1 cellular context compared by ENCODE assay signal in the genomic region with DNA sequence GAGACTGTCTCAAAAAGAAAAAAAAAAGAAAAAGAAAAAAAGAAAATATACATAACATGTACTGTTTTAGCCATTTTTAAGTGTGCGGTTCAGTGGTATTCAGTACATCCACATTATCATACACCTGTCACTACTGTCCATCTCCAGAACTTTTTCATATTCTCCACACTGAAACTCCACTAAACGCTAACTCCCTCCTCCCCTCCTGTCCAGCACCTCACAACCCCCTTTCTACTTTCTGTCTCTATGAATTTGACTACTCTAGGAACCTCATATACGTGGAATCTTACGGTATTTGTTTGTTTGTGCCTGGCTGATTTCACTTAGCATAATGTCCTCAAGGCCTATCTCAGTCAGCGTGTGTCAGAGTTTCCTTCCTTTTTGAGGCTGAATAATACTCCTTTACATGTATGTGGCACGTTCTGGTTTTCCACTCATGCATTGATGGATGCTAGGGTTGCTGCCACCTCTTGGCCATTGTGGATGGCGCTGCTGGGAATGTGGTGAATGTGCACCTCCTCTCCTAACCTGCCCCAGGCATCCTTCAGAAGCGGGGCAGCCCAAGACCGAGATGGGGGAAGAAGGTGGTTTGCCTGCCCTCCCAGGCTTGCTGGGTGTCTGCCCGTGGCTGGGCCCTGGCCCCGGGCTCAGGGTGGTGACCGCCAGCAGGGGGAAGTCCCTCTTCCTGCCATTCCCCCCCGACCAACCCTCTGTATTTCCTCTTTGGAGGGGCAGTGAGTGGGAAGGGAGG.
TF ChIP-seq lines count a peak whose summit lies in the region.

No MANE protein-coding gene starts in this region.

TF ChIP-seq in GM23338, 12 proteins besides CTCF, POLR2A, EP300 and RAD21 (continued from another document):
- TF ChIP-seq, protein P1, sequence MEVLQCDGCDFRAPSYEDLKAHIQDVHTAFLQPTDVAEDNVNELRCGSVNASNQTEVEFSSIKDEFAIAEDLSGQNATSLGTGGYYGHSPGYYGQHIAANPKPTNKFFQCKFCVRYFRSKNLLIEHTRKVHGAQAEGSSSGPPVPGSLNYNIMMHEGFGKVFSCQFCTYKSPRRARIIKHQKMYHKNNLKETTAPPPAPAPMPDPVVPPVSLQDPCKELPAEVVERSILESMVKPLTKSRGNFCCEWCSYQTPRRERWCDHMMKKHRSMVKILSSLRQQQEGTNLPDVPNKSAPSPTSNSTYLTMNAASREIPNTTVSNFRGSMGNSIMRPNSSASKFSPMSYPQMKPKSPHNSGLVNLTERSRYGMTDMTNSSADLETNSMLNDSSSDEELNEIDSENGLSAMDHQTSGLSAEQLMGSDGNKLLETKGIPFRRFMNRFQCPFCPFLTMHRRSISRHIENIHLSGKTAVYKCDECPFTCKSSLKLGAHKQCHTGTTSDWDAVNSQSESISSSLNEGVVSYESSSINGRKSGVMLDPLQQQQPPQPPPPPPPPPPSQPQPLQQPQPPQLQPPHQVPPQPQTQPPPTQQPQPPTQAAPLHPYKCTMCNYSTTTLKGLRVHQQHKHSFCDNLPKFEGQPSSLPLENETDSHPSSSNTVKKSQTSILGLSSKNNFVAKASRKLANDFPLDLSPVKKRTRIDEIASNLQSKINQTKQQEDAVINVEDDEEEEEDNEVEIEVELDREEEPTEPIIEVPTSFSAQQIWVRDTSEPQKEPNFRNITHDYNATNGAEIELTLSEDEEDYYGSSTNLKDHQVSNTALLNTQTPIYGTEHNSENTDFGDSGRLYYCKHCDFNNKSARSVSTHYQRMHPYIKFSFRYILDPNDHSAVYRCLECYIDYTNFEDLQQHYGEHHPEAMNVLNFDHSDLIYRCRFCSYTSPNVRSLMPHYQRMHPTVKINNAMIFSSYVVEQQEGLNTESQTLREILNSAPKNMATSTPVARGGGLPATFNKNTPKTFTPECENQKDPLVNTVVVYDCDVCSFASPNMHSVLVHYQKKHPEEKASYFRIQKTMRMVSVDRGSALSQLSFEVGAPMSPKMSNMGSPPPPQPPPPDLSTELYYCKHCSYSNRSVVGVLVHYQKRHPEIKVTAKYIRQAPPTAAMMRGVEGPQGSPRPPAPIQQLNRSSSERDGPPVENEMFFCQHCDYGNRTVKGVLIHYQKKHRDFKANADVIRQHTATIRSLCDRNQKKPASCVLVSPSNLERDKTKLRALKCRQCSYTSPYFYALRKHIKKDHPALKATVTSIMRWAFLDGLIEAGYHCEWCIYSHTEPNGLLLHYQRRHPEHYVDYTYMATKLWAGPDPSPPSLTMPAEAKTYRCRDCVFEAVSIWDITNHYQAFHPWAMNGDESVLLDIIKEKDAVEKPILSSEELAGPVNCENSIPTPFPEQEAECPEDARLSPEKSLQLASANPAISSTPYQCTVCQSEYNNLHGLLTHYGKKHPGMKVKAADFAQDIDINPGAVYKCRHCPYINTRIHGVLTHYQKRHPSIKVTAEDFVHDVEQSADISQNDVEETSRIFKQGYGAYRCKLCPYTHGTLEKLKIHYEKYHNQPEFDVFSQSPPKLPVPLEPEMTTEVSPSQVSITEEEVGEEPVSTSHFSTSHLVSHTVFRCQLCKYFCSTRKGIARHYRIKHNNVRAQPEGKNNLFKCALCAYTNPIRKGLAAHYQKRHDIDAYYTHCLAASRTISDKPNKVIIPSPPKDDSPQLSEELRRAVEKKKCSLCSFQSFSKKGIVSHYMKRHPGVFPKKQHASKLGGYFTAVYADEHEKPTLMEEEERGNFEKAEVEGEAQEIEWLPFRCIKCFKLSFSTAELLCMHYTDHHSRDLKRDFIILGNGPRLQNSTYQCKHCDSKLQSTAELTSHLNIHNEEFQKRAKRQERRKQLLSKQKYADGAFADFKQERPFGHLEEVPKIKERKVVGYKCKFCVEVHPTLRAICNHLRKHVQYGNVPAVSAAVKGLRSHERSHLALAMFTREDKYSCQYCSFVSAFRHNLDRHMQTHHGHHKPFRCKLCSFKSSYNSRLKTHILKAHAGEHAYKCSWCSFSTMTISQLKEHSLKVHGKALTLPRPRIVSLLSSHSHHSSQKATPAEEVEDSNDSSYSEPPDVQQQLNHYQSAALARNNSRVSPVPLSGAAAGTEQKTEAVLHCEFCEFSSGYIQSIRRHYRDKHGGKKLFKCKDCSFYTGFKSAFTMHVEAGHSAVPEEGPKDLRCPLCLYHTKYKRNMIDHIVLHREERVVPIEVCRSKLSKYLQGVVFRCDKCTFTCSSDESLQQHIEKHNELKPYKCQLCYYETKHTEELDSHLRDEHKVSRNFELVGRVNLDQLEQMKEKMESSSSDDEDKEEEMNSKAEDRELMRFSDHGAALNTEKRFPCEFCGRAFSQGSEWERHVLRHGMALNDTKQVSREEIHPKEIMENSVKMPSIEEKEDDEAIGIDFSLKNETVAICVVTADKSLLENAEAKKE (CRISPR knock-in tag; IDR thresholded peaks at IDR 0.05): no peak
- no peak for TF ChIP-seq CREB1 (CRISPR knock-in tag; IDR thresholded peaks at IDR 0.05; ENCODE audit: low read depth)
- TF ChIP-seq EZH2phosphoT487 (IDR thresholded peaks at IDR 0.05; ENCODE audit: unreplicated experiment): no peak
- TF ChIP-seq ZNF114 (CRISPR knock-in tag; IDR thresholded peaks at IDR 0.05): no peak
- TF ChIP-seq, protein P2, sequence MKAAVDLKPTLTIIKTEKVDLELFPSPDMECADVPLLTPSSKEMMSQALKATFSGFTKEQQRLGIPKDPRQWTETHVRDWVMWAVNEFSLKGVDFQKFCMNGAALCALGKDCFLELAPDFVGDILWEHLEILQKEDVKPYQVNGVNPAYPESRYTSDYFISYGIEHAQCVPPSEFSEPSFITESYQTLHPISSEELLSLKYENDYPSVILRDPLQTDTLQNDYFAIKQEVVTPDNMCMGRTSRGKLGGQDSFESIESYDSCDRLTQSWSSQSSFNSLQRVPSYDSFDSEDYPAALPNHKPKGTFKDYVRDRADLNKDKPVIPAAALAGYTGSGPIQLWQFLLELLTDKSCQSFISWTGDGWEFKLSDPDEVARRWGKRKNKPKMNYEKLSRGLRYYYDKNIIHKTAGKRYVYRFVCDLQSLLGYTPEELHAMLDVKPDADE (IDR thresholded peaks at IDR 0.05): no peak
- TF ChIP-seq ZNF331 (CRISPR knock-in tag; IDR thresholded peaks at IDR 0.05; ENCODE audit: low read depth): no peak
